ENCODE assay signal across 9 cellular contexts in the genomic region with DNA sequence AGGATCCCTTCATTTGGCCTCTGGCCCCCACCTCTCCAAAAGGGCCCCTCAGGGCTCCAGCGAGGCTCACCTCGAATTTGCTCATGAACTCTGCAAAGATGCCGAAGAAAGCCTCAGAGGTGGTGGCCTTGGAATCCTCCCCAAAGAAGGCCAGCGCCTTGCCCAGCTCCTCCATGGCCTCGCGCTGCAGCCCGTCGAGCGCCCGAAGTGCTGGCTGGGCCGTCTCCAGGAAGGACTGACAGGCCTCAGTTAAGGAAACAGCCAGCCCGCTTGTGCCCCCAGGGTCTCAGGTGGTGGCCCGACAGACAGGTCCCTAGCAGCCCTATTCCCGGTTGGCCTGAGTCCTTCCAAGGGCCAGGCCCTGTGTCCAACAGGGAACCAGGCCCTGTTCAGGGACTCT. TPM values are rescaled to one million over a fixed set of nuclear protein-coding genes. Genes with fewer than 3 reads are reported as not detected.
"Had no signal": no experiment of that assay in that cellular context is flagged by ENCODE, and none has a peak within 500 bp of the region (broad histone marks: within the 10 kb centered on the region; RNA-seq: fewer than 3 reads in every experiment).

No MANE protein-coding gene starts in this region.

- H3K9me3 Mint-ChIP-seq: GM23338, H9 had no signal

- H3K27ac Mint-ChIP-seq: GM23338 had no signal

- H3K4me3 Mint-ChIP-seq: GM23338, H9 had no signal

- H3K4me1 Mint-ChIP-seq: GM23338 had no signal

- FAIRE-seq: H1, H54, HTR-8/SVneo, K562 had no signal

- H3K4me3 ChIP-seq: GM23338, K562 had no signal

- DNase-seq: H9, HCEC 1CT, IMR-90 had no signal

RNA-seq across cellular contexts. Expression of a gene that starts 53.3 kb away (rescaled TPM):
- total RNA-seq: HT-29, IMR-90, K562 had no signal
- polyA plus RNA-seq: IMR-90, K562 had no signal
